In the genomic region with DNA sequence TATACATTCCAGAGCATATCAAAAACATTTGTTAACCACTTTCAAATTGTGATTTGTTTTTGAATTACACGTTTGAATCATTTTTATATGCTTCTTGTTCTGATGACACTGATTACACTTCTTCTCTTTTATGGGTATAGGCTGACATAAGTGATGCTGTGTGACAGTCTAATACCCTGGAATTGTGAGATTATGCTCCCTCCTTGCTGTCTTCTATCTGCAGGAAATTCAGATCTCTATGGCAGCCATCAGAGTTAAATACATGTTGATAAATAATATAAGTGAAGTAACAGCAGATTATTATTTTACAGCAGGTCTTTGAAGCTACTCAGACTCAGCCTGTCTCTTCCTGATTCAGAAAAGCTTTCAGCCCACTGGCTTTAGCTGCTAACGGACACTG, we compare ENCODE assay signal across 20 cellular contexts.
"Had no signal": no experiment of that assay in that cellular context is flagged by ENCODE, and none has a peak within 500 bp of the region (broad histone marks: within the 10 kb centered on the region; RNA-seq: fewer than 3 reads in every experiment).

No MANE protein-coding gene starts in this region.

- H2AFZ ChIP-seq: parathyroid adenoma had no signal

- H3K27ac ChIP-seq: brain microvascular endothelial cell, lower lobe of right lung, parathyroid adenoma, thyroid gland, VCaP had no signal

- DNase-seq: activated CD4-positive, alpha-beta memory T cell treated with anti-CD3 and anti-CD28 coated beads, Interleukin-2, amount 10 ng/mL, durations not matched to agents 7 days and 5 days; activated CD4-positive, alpha-beta T cell treated with anti-CD3 and anti-CD28 coated beads, Interleukin-2, amount 10 ng/mL, durations not matched to agents 24 days and 14 days; activated gamma-delta T cell treated with Interleukin-2 at 50 U/mL for 16 hours; activated T-cell treated with anti-CD3 and anti-CD28 coated beads, Interleukin-2, amount 50 U/mL, for 72 hours; aorta; brain microvascular endothelial cell; central memory CD4-positive, alpha-beta T cell; effector memory CD4-positive, alpha-beta T cell; glutamatergic neuron; islet precursor cell; left colon; lower lobe of right lung; naive thymus-derived CD8-positive, alpha-beta T cell; spleen; stimulated activated CD4-positive, alpha-beta T cell treated with anti-CD3 and anti-CD28 coated beads, Interleukin-4, amount 100 ng/mL, for 1 hour; stimulated activated naive CD4-positive, alpha-beta T cell; T-cell; thyroid gland had no signal

- H3K79me2 ChIP-seq: parathyroid adenoma had no signal

- H3K4me1 ChIP-seq: lower lobe of right lung, parathyroid adenoma, spleen, thyroid gland had no signal

- H3K9ac ChIP-seq: parathyroid adenoma had no signal

- H3K9me3 ChIP-seq: lower lobe of right lung, spleen, thyroid gland had no signal

- H3K4me3 ChIP-seq: lower lobe of right lung, spleen, thyroid gland had no signal

- H3K36me3 ChIP-seq: brain microvascular endothelial cell, lower lobe of right lung, spleen, thyroid gland had no signal

- H3K27me3 ChIP-seq: brain microvascular endothelial cell, spleen, thyroid gland had no signal
